16 cellular contexts compared by ENCODE assay signal in the genomic region with DNA sequence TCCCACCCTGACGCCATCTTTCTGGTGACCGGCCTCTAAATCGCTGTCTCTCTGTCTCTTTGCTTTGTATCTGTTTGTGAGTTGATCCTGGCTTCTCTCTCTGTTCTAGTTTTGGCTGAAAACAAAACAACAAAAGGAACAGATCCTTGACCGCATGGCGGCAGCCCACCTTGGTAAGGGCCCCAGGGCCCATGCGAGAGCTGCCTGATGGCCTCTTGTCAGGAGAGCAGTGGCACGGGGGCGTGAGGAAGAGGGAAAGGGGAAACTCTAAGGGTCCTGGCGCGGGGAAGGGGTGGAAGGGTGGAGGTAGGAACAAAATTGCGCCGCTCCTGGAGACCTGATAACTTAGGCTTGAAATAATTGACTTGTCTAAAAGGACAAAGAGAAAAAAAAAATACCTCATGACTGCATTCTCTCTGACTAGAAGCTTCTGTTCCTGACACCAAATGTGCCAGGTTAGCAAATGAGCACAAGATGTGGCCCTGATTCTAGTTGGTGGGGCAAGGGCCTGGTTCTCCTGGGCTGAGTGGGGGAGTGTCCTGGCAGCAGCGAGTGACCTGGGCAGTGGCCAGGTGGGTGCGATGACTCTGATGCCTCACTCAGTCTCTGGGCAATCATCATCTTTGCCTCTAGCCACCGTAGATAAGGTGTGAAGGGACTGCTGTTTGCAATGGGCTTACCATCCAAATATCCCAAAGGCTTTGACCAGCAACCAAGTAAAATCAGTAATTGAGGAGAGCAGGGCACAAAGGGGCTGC.
"Had no signal": no experiment of that assay in that cellular context is flagged by ENCODE, and none has a peak within 500 bp of the region (broad histone marks: within the 10 kb centered on the region; RNA-seq: fewer than 3 reads in every experiment).

No MANE protein-coding gene starts in this region.

- H3K4me1 ChIP-seq: colonic mucosa, lower lobe of right lung had no signal

- H3K27me3 Mint-ChIP-seq: activated CD4-positive, alpha-beta T cell treated with anti-CD3 and anti-CD28 coated beads, Interleukin-2, amount 10 ng/mL, durations not matched to agents 7 days and 5 days; activated naive CD8-positive, alpha-beta T cell treated with anti-CD3 and anti-CD28 coated beads, Interleukin-2, amount 10 ng/mL, durations not matched to agents 7 days and 5 days; naive B cell; stimulated activated naive CD8-positive, alpha-beta T cell treated with anti-CD3 and anti-CD28 coated beads, Interleukin-15, Interleukin-2, amounts not matched to agents 100 ng/mL and 50 ng/mL, for 24 hours had no signal

- ATAC-seq: lower lobe of right lung had no signal

- H3K27me3 ChIP-seq: colonic mucosa, neutrophil, right lobe of liver had no signal

- H3K9me3 Mint-ChIP-seq: activated CD4-positive, alpha-beta T cell treated with anti-CD3 and anti-CD28 coated beads, Interleukin-2, amount 10 ng/mL, durations not matched to agents 7 days and 5 days; activated naive CD8-positive, alpha-beta T cell treated with anti-CD3 and anti-CD28 coated beads, Interleukin-2, amount 10 ng/mL, durations not matched to agents 7 days and 5 days; naive B cell; stimulated activated naive CD8-positive, alpha-beta T cell treated with anti-CD3 and anti-CD28 coated beads, Interleukin-15, Interleukin-2, amounts not matched to agents 100 ng/mL and 50 ng/mL, for 24 hours; T-helper 1 cell treated with Interleukin-12 subunit alpha and Interleukin-12 subunit beta and Interleukin-4 antibody, amounts not matched to agents 30 μg/mL and 1 μg/mL, for 36 hours had no signal

- DNase-seq: activated CD4-positive, alpha-beta T cell treated with anti-CD3 and anti-CD28 coated beads, Interleukin-2, amount 10 ng/mL, durations not matched to agents 7 days and 5 days; activated CD4-positive, CD25-positive, alpha-beta regulatory T cell; activated CD8-positive, alpha-beta memory T cell treated with anti-CD3 and anti-CD28 coated beads for 24 hours; activated naive CD8-positive, alpha-beta T cell treated with anti-CD3 and anti-CD28 coated beads, Interleukin-2, amount 10 ng/mL, durations not matched to agents 7 days and 5 days; aorta; colonic mucosa; effector CD8-positive, alpha-beta T cell; kidney; lower lobe of right lung; naive B cell; right lobe of liver; stimulated activated CD4-positive, alpha-beta T cell treated with anti-CD3 and anti-CD28 coated beads, Interleukin-2, amount 100 ng/mL, for 24 hours had no signal

- H3K27ac Mint-ChIP-seq: activated CD4-positive, alpha-beta T cell treated with anti-CD3 and anti-CD28 coated beads, Interleukin-2, amount 10 ng/mL, durations not matched to agents 7 days and 5 days; activated naive CD8-positive, alpha-beta T cell treated with anti-CD3 and anti-CD28 coated beads, Interleukin-2, amount 10 ng/mL, durations not matched to agents 7 days and 5 days; stimulated activated naive CD8-positive, alpha-beta T cell treated with anti-CD3 and anti-CD28 coated beads, Interleukin-15, Interleukin-2, amounts not matched to agents 100 ng/mL and 50 ng/mL, for 24 hours; T-helper 1 cell treated with Interleukin-12 subunit alpha and Interleukin-12 subunit beta and Interleukin-4 antibody, amounts not matched to agents 30 μg/mL and 1 μg/mL, for 36 hours had no signal

- H3K27ac ChIP-seq: colonic mucosa, lower lobe of right lung, neutrophil, right lobe of liver, thoracic aorta had no signal

- H3K4me3 ChIP-seq: colonic mucosa, lower lobe of right lung, right lobe of liver, thoracic aorta had no signal

- H3K9me3 ChIP-seq: colonic mucosa, lower lobe of right lung, neutrophil, right lobe of liver, thoracic aorta had no signal

- H3K4me3 Mint-ChIP-seq: activated CD4-positive, alpha-beta T cell treated with anti-CD3 and anti-CD28 coated beads, Interleukin-2, amount 10 ng/mL, durations not matched to agents 7 days and 5 days; activated naive CD8-positive, alpha-beta T cell treated with anti-CD3 and anti-CD28 coated beads, Interleukin-2, amount 10 ng/mL, durations not matched to agents 7 days and 5 days; stimulated activated naive CD8-positive, alpha-beta T cell treated with anti-CD3 and anti-CD28 coated beads, Interleukin-15, Interleukin-2, amounts not matched to agents 100 ng/mL and 50 ng/mL, for 24 hours; T-helper 1 cell treated with Interleukin-12 subunit alpha and Interleukin-12 subunit beta and Interleukin-4 antibody, amounts not matched to agents 30 μg/mL and 1 μg/mL, for 36 hours had no signal

- H3K36me3 ChIP-seq: colonic mucosa had no signal

- H3K4me1 Mint-ChIP-seq: activated CD4-positive, alpha-beta T cell treated with anti-CD3 and anti-CD28 coated beads, Interleukin-2, amount 10 ng/mL, durations not matched to agents 7 days and 5 days had no signal
